1 cellular context compared by ENCODE assay signal in the genomic region with DNA sequence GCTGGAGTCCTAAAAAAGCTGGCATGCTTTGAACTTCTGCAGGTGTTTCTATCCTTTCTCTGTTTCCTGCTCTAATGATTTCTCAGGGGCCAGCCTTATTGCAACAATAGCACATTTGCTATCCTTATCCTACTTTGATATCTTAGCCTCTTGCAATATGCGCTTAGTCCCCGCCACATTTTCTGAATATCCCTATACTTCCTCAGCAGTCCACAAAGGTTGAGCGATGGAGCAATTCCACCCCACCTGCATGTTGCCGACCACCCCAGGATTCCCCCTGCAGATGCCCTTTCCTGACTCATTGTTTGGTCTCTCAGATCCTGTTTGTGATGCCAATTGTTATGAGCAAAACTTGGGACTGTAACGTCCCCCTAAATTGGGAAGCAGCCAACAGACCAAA.
TF ChIP-seq lines count a peak whose summit lies in the region.

No MANE protein-coding gene starts in this region.

TF ChIP-seq in GM23338, 12 proteins besides CTCF, POLR2A, EP300 and RAD21 (continued from another document):
- TF ChIP-seq, protein P1, sequence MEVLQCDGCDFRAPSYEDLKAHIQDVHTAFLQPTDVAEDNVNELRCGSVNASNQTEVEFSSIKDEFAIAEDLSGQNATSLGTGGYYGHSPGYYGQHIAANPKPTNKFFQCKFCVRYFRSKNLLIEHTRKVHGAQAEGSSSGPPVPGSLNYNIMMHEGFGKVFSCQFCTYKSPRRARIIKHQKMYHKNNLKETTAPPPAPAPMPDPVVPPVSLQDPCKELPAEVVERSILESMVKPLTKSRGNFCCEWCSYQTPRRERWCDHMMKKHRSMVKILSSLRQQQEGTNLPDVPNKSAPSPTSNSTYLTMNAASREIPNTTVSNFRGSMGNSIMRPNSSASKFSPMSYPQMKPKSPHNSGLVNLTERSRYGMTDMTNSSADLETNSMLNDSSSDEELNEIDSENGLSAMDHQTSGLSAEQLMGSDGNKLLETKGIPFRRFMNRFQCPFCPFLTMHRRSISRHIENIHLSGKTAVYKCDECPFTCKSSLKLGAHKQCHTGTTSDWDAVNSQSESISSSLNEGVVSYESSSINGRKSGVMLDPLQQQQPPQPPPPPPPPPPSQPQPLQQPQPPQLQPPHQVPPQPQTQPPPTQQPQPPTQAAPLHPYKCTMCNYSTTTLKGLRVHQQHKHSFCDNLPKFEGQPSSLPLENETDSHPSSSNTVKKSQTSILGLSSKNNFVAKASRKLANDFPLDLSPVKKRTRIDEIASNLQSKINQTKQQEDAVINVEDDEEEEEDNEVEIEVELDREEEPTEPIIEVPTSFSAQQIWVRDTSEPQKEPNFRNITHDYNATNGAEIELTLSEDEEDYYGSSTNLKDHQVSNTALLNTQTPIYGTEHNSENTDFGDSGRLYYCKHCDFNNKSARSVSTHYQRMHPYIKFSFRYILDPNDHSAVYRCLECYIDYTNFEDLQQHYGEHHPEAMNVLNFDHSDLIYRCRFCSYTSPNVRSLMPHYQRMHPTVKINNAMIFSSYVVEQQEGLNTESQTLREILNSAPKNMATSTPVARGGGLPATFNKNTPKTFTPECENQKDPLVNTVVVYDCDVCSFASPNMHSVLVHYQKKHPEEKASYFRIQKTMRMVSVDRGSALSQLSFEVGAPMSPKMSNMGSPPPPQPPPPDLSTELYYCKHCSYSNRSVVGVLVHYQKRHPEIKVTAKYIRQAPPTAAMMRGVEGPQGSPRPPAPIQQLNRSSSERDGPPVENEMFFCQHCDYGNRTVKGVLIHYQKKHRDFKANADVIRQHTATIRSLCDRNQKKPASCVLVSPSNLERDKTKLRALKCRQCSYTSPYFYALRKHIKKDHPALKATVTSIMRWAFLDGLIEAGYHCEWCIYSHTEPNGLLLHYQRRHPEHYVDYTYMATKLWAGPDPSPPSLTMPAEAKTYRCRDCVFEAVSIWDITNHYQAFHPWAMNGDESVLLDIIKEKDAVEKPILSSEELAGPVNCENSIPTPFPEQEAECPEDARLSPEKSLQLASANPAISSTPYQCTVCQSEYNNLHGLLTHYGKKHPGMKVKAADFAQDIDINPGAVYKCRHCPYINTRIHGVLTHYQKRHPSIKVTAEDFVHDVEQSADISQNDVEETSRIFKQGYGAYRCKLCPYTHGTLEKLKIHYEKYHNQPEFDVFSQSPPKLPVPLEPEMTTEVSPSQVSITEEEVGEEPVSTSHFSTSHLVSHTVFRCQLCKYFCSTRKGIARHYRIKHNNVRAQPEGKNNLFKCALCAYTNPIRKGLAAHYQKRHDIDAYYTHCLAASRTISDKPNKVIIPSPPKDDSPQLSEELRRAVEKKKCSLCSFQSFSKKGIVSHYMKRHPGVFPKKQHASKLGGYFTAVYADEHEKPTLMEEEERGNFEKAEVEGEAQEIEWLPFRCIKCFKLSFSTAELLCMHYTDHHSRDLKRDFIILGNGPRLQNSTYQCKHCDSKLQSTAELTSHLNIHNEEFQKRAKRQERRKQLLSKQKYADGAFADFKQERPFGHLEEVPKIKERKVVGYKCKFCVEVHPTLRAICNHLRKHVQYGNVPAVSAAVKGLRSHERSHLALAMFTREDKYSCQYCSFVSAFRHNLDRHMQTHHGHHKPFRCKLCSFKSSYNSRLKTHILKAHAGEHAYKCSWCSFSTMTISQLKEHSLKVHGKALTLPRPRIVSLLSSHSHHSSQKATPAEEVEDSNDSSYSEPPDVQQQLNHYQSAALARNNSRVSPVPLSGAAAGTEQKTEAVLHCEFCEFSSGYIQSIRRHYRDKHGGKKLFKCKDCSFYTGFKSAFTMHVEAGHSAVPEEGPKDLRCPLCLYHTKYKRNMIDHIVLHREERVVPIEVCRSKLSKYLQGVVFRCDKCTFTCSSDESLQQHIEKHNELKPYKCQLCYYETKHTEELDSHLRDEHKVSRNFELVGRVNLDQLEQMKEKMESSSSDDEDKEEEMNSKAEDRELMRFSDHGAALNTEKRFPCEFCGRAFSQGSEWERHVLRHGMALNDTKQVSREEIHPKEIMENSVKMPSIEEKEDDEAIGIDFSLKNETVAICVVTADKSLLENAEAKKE (CRISPR knock-in tag; IDR thresholded peaks at IDR 0.05), result no peak
- TF ChIP-seq STAT1 (IDR thresholded peaks at IDR 0.05; ENCODE audit: unreplicated experiment) (no peak), ZNF114 (CRISPR knock-in tag; IDR thresholded peaks at IDR 0.05) (no peak), EZH2 (IDR thresholded peaks at IDR 0.05; ENCODE audit: low read depth, unreplicated experiment) (no peak), EZH2phosphoT487 (IDR thresholded peaks at IDR 0.05; ENCODE audit: unreplicated experiment) (no peak), ETS1 (IDR thresholded peaks at IDR 0.05) (no peak)
- TF ChIP-seq, protein P2, sequence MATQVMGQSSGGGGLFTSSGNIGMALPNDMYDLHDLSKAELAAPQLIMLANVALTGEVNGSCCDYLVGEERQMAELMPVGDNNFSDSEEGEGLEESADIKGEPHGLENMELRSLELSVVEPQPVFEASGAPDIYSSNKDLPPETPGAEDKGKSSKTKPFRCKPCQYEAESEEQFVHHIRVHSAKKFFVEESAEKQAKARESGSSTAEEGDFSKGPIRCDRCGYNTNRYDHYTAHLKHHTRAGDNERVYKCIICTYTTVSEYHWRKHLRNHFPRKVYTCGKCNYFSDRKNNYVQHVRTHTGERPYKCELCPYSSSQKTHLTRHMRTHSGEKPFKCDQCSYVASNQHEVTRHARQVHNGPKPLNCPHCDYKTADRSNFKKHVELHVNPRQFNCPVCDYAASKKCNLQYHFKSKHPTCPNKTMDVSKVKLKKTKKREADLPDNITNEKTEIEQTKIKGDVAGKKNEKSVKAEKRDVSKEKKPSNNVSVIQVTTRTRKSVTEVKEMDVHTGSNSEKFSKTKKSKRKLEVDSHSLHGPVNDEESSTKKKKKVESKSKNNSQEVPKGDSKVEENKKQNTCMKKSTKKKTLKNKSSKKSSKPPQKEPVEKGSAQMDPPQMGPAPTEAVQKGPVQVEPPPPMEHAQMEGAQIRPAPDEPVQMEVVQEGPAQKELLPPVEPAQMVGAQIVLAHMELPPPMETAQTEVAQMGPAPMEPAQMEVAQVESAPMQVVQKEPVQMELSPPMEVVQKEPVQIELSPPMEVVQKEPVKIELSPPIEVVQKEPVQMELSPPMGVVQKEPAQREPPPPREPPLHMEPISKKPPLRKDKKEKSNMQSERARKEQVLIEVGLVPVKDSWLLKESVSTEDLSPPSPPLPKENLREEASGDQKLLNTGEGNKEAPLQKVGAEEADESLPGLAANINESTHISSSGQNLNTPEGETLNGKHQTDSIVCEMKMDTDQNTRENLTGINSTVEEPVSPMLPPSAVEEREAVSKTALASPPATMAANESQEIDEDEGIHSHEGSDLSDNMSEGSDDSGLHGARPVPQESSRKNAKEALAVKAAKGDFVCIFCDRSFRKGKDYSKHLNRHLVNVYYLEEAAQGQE (IDR thresholded peaks at IDR 0.05; ENCODE audit: unreplicated experiment), result no peak
